ENCODE assay signal across 11 cellular contexts in the genomic region with DNA sequence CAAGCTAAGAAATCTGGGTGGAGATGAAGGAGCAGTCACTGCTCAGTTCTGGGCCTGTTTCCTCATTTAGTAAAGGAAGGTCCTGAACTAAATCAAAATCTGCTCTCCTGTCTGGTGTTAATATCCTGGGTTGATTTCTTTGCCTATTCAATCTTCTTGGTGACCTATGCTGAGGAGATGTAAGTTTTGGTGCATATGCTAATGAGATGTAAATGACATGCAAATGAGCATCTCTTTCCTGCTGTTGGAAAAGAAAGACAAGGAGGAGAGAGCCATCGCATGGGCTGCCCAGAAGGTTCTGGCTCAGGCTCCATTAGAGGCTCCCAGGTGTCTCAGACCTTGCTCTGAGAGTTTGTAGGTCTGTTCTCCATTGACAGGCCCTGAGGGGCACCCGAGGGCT. TPM values are rescaled to one million over a fixed set of nuclear protein-coding genes. Genes with fewer than 3 reads are reported as not detected.
A peak's percentile ranks its signal among the peaks of the same experiment; 100 is the strongest.
DNase-seq lines count a peak whose midpoint lies in the region; ATAC-seq, FAIRE-seq and TF ChIP-seq lines count a peak whose summit lies in the region.
"Had no signal": no experiment of that assay in that cellular context is flagged by ENCODE, and none has a peak within 500 bp of the region (broad histone marks: within the 10 kb centered on the region; RNA-seq: fewer than 3 reads in every experiment).

No MANE protein-coding gene starts in this region.

- H3K79me2 ChIP-seq in OCI-LY3 (ENCODE audit: low read length) (peaks cover 5% of the 10 kb centered on the region; the same call in 1 of the 2 replicates), H1 (ENCODE audit: control insufficient read depth in 1 of 2, insufficient read depth in 2 of 2, low read length in 2 of 2) (no peaks in the 10 kb centered on the region)

- POLR2A ChIA-PET in H1 (lab: Charles Lee; ENCODE audit: partially characterized antibody), result interaction anchor here (0.8 to 1.9 kb wide), 4 partner anchors 9 to 129 kb away, joined by 3 to 6 read pairs (median 4); no protein-coding TSS in a partner anchor

- peak overlapping the region in 4 of 12 donors; percentile 8 to 68 (median 18) for H3K4me3 ChIP-seq in heart left ventricle
- no peak overlapping the region for H3K4me3 ChIP-seq in right cardiac atrium (ENCODE audit: low read length)
- H3K4me3 ChIP-seq in OCI-LY3 (ENCODE audit: low read length), result peak overlapping the region; percentile 42
- H3K4me3 ChIP-seq in H1 (ENCODE audit: extremely low read depth in 1 of 4, insufficient read depth in 2 of 4, low read depth in 3 of 4, low read length in 4 of 4), result no peak overlapping the region
- H3K4me3 ChIP-seq in transverse colon, result peak overlapping the region in 1 of 4 donors; percentile 23
- H3K4me3 ChIP-seq: adrenal gland, HAP-1 had no signal

- no peak overlapping the region for H3K23ac ChIP-seq in H1 (ENCODE audit: insufficient read length)

- FAIRE-seq in H1 (lab: Jason Lieb, UNC), result no peak

- no peak overlapping the region for H2AFZ ChIP-seq in OCI-LY3 (ENCODE audit: low read depth, low read length)
- H2AFZ ChIP-seq in H1 (ENCODE audit: low read length), result no peak overlapping the region

- intact Hi-C loops in heart left ventricle (cut with DNase I), result loop anchor here in 1 of 10 donors (5.0 kb wide), 1 partner anchor 48 kb away; no protein-coding TSS in a partner anchor
- intact Hi-C loops in right cardiac atrium (cut with DNase I), result no loop called here
- intact Hi-C loops in transverse colon (cut with DNase I; ENCODE audit: low total_unique reads), result loop anchor here (10.0 kb wide), 1 partner anchor 49 kb away; no protein-coding TSS in a partner anchor

- H3K27ac ChIP-seq in heart left ventricle (peak overlapping the region in 10 of 12 donors; percentile 6 to 91 (median 32)), right cardiac atrium (ENCODE audit: low read length) (no peak overlapping the region), OCI-LY3 (ENCODE audit: low read length) (peak overlapping the region; percentile 23; the same call in 1 of the 2 replicates), H1 (ENCODE audit: low read depth, low read length) (no peak overlapping the region), transverse colon (peak overlapping the region; percentile 51 to 59 (median 56))

- no peak overlapping the region for H4K5ac ChIP-seq in H1 (ENCODE audit: insufficient read length, low read depth, low read length)

- TF ChIP-seq RAD21 in H1 (IDR thresholded peaks at IDR 0.05 in 1 of 2, conservative IDR thresholded peaks at IDR 0.05 in 1 of 2; ENCODE audit: low read depth in 2 of 2, low read length in 2 of 2), result no peak

- H4K20me1 ChIP-seq in OCI-LY3 (ENCODE audit: insufficient read depth, low read length) (no peaks in the 10 kb centered on the region), H1 (replicated peaks in 1 of 2; ENCODE audit: control insufficient read depth in 1 of 2, insufficient read depth in 2 of 2, low read length in 2 of 2) (no peaks in the 10 kb centered on the region)

- peak overlapping the region; percentile 31; the same call in 1 of the 2 replicates for H4K8ac ChIP-seq in H1 (ENCODE audit: extremely low read depth, insufficient read depth, low read length)

- H2BK5ac ChIP-seq in H1 (ENCODE audit: low read depth, low read length), result no peak overlapping the region

- H3K79me1 ChIP-seq in H1 (ENCODE audit: low read depth, low read length), result no peaks in the 10 kb centered on the region

- CTCF ChIA-PET in H1 (lab: Charles Lee; ENCODE audit: partially characterized antibody), result interaction anchor here (2.9 to 6.0 kb wide), 2 partner anchors 8 to 12 kb away, joined by 11 to 42 read pairs; no protein-coding TSS in a partner anchor

- peaks cover 0 to 8% (median 0%) of the 10 kb centered on the region in 9 donors for H3K27me3 ChIP-seq in heart left ventricle
- H3K27me3 ChIP-seq in right cardiac atrium (ENCODE audit: control insufficient read depth, insufficient read depth), result no peaks in the 10 kb centered on the region
- no peaks in the 10 kb centered on the region for H3K27me3 ChIP-seq in OCI-LY3 (ENCODE audit: low read depth, low read length)
- H3K27me3 ChIP-seq in H1 (replicated peaks in 1 of 4; ENCODE audit: control insufficient read depth in 3 of 4, extremely low read depth in 1 of 4, insufficient read depth in 3 of 4, low read length in 3 of 4), result no peaks in the 10 kb centered on the region
- peaks cover 9% of the 10 kb centered on the region for H3K27me3 ChIP-seq in transverse colon

- no peak overlapping the region for H2AK5ac ChIP-seq in H1 (ENCODE audit: low read depth, low read length)

- H3K4me1 ChIP-seq in heart left ventricle, result peaks cover 5 to 97% (median 46%) of the 10 kb centered on the region in 12 donors
- H3K4me1 ChIP-seq in right cardiac atrium (ENCODE audit: control insufficient read depth, insufficient read depth, low read length), result peaks cover 6% of the 10 kb centered on the region
- peaks cover 78% of the 10 kb centered on the region for H3K4me1 ChIP-seq in OCI-LY3 (ENCODE audit: low read length)
- peaks cover 5 to 22% (median 16%) of the 10 kb centered on the region in 4 experiments for H3K4me1 ChIP-seq in H1 (replicated peaks in 1 of 4; ENCODE audit: control insufficient read depth in 3 of 4, insufficient read depth in 4 of 4, low read length in 3 of 4)
- peaks cover 0 to 37% (median 11%) of the 10 kb centered on the region in 4 donors for H3K4me1 ChIP-seq in transverse colon

- 59 to 84% (median 83%) methylated on average over 2 of the region's 2 CpGs for WGBS in heart left ventricle, 4 donors
- WGBS in right cardiac atrium, result 79% methylated on average over 2 of the region's 2 CpGs
- 86% methylated on average over 1 of the region's 2 CpGs; no CpG with 5 or more reads in 1 of the 2 experiments for WGBS in H1 (ENCODE audit: extremely low coverage in 1 of 2, insufficient coverage in 1 of 2, insufficient read length in 1 of 2, insufficient replicate concordance in 2 of 2, low coverage in 1 of 2, low lambda C conversion rate in 2 of 2, missing lambda C conversion rate in 1 of 2), 2 experiments
- WGBS in transverse colon (ENCODE audit: low coverage in 1 of 2), 2 donors, result 72% methylated on average over 2 of the region's 2 CpGs; no CpG with 5 or more reads in 1 of the 2 donors

- in situ Hi-C loops in transverse colon (cut with MboI; ENCODE audit: low pct_ligation_motif_present in 1 of 4, low pct_unique_long_range_greater_than_20kb in 1 of 4, low sequenced_read_pairs in 3 of 4), result no loop called here

- no peak overlapping the region for H2BK120ac ChIP-seq in H1 (replicated peaks; ENCODE audit: low read depth, low read length)

- H3K9ac ChIP-seq in OCI-LY3 (ENCODE audit: low read length) (no peak overlapping the region), H1 (replicated peaks in 1 of 4; ENCODE audit: extremely low read depth in 1 of 4, low read depth in 3 of 4, low read length in 3 of 4) (no peak overlapping the region)

- no peak overlapping the region for H3K56ac ChIP-seq in H1 (replicated peaks; ENCODE audit: insufficient read length, low read depth, low read length)

- no peak overlapping the region; the same call in 1 of the 2 replicates for H3K18ac ChIP-seq in H1 (ENCODE audit: extremely low read depth, low read length)

- H2BK15ac ChIP-seq in H1 (ENCODE audit: low read length), result no peak overlapping the region

- H3K9me3 ChIP-seq in heart left ventricle (no peaks in the 10 kb centered on the region), right cardiac atrium (ENCODE audit: control insufficient read depth, low read length) (no peaks in the 10 kb centered on the region), OCI-LY3 (ENCODE audit: insufficient read depth, low read length) (no peaks in the 10 kb centered on the region), H1 (ENCODE audit: insufficient read depth in 2 of 2, low read depth in 1 of 2, low read length in 1 of 2) (no peaks in the 10 kb centered on the region), transverse colon (no peaks in the 10 kb centered on the region)
- H3K9me3 ChIP-seq: adrenal gland, HAP-1 had no signal

- H3K14ac ChIP-seq in H1 (ENCODE audit: insufficient read length), result no peak overlapping the region

- H3K23me2 ChIP-seq in H1 (ENCODE audit: low read depth, low read length), result no peaks in the 10 kb centered on the region

- H3K36me3 ChIP-seq in heart left ventricle (no peaks in the 10 kb centered on the region), OCI-LY3 (replicated peaks; ENCODE audit: low read depth, low read length) (peaks cover 8% of the 10 kb centered on the region), H1 (ENCODE audit: control insufficient read depth in 2 of 4, insufficient read depth in 4 of 4, low read length in 3 of 4) (no peaks in the 10 kb centered on the region), transverse colon (no peaks in the 10 kb centered on the region)
- H3K36me3 ChIP-seq: adrenal gland, HAP-1 had no signal

- H4K91ac ChIP-seq in H1 (replicated peaks; ENCODE audit: insufficient read length, low read length), result no peak overlapping the region

- DNase-seq in heart left ventricle (no peak), right cardiac atrium (no peak), H1 (ENCODE audit: low read depth in 1 of 2, low spot score in 2 of 2) (no peak), transverse colon (no peak), DMS153 treated with DMSO at 0.1 percent for 48 hours (lab: John Stamatoyannopoulos, UW; ENCODE audit: unreplicated experiment) (no peak), NCI-H2227 (lab: John Stamatoyannopoulos, UW; ENCODE audit: unreplicated experiment) (no peak)
- DNase-seq: stimulated activated CD4-positive, alpha-beta T cell treated with anti-CD3 and anti-CD28 coated beads, Interleukin-2, amount 100 ng/mL, for 24 hours had no signal

- H3K4ac ChIP-seq in H1 (replicated peaks; ENCODE audit: insufficient read length, low read depth, low read length), result no peak overlapping the region

- H3K4me2 ChIP-seq in OCI-LY3 (ENCODE audit: low read length), result peak overlapping the region; percentile 64
- no peak overlapping the region for H3K4me2 ChIP-seq in H1 (ENCODE audit: insufficient read depth in 1 of 2, low read depth in 2 of 2, low read length in 2 of 2)

- TF ChIP-seq CTCF in heart left ventricle (IDR thresholded peaks at IDR 0.05) (no peak), OCI-LY3 (IDR thresholded peaks at IDR 0.05; ENCODE audit: low read depth, low read length) (no peak), H1 (IDR thresholded peaks at IDR 0.05; ENCODE audit: control extremely low read depth in 1 of 3, insufficient read depth in 1 of 3, low read depth in 1 of 3, low read length in 3 of 3) (no peak), transverse colon (IDR thresholded peaks at IDR 0.05) (no peak)

- no peak overlapping the region for H2BK20ac ChIP-seq in H1 (ENCODE audit: low read length)

- TF ChIP-seq EP300 in H1 (IDR thresholded peaks at IDR 0.05; ENCODE audit: borderline replicate concordance in 1 of 2, low read depth in 2 of 2, low read length in 2 of 2) (no peak), transverse colon (IDR thresholded peaks at IDR 0.05; ENCODE audit: low read depth) (no peak)

- ATAC-seq in heart left ventricle (no peak), right cardiac atrium (no peak), HG03432 (IDR thresholded peaks at IDR 0.05; ENCODE audit: unreplicated experiment) (no peak)

- no peak overlapping the region for H2BK12ac ChIP-seq in H1 (ENCODE audit: low read depth, low read length)

- TF ChIP-seq POLR2A in heart left ventricle (IDR thresholded peaks at IDR 0.05), result no peak
- TF ChIP-seq POLR2A in H1 (IDR thresholded peaks at IDR 0.05; ENCODE audit: control extremely low read depth in 1 of 2, low read depth in 2 of 2, low read length in 2 of 2), result no peak
- TF ChIP-seq POLR2A in transverse colon (IDR thresholded peaks at IDR 0.05), result no peak

RNA-seq across cellular contexts. Expression of a gene that starts 3.3 kb away (rescaled TPM):
- total RNA-seq in heart left ventricle (10 to 100 TPM in 4 of 9 donors, 1 to 10 TPM in 5; 3.3 to 16.1 (median 6.4) TPM), right cardiac atrium (10 to 100 TPM in 1 of 4 donors, 1 to 10 TPM in 3; 5.7 to 11.4 (median 8.4) TPM), transverse colon (1 to 10 TPM in 3 of 4 donors, under 1 TPM in 1; 0.60 to 7.6 (median 5.9) TPM)
- polyA plus RNA-seq in heart left ventricle (1 to 10 TPM; 3.5 to 7.7 TPM), right cardiac atrium (4.6 TPM), H1 (2011; rRNA removed) (2.5 and 3.6 TPM in 2 replicates)
- total RNA-seq in H1 (2021; fragmentation: NEBNext Ultra II Directional; extraction: Animal tissue kit (Norgen Biotek cat#: 25700)), result 1.1 and 1.3 TPM in 2 replicates
- 2.1 TPM for polyA plus RNA-seq in H1 (2011; cell fraction: cytosol; rRNA removed)
- 2.9 TPM for polyA plus RNA-seq in H1 (2011; cell fraction: nucleus; rRNA removed)
- polyA plus RNA-seq in H1 (2012, experiment 1 of 2), result 0.54 to 1.8 TPM (median 1.5 TPM) in 4 replicates
- 1.7 TPM for polyA plus RNA-seq in H1 (2012, experiment 2 of 2)
- 1.4 TPM for polyA plus RNA-seq in H1 (2013, experiment 1 of 2)
- 1.4 TPM for polyA plus RNA-seq in H1 (2013, experiment 2 of 2)
- 1.3 and 3.8 TPM in 2 replicates for polyA minus RNA-seq in H1 (2011; rRNA and poly(A)+ RNA removed)
- polyA minus RNA-seq in H1 (2011; cell fraction: cytosol; rRNA and poly(A)+ RNA removed), result 2.5 TPM
- 4.5 TPM for polyA minus RNA-seq in H1 (2011; cell fraction: nucleus; rRNA and poly(A)+ RNA removed)

RNA-seq across cellular contexts. Expression of a gene that starts 3.4 kb away (rescaled TPM):
- 1 to 10 TPM in 8 of 9 donors, under 1 TPM in 1; 0.76 to 4.9 (median 1.2) TPM for total RNA-seq in heart left ventricle
- polyA plus RNA-seq in heart left ventricle, result 1 to 10 TPM; 1.8 to 2.6 TPM
- total RNA-seq in right cardiac atrium, result 1 to 10 TPM; 1.6 to 2.1 (median 1.9) TPM
- polyA plus RNA-seq in right cardiac atrium, result 2.7 TPM
- total RNA-seq in H1 (2021; fragmentation: NEBNext Ultra II Directional; extraction: Animal tissue kit (Norgen Biotek cat#: 25700)), result 0.73 and 1.4 TPM in 2 replicates
- 1.3 and 1.7 TPM in 2 replicates for polyA plus RNA-seq in H1 (2011; rRNA removed)
- 1.5 TPM for polyA plus RNA-seq in H1 (2011; cell fraction: cytosol; rRNA removed)
- 0.39 TPM for polyA plus RNA-seq in H1 (2011; cell fraction: nucleus; rRNA removed)
- 1.1 to 1.6 TPM (median 1.3 TPM) in 4 replicates for polyA plus RNA-seq in H1 (2012, experiment 1 of 2)
- 1.9 TPM for polyA plus RNA-seq in H1 (2012, experiment 2 of 2)
- 1.0 TPM for polyA plus RNA-seq in H1 (2013, experiment 1 of 2)
- polyA plus RNA-seq in H1 (2013, experiment 2 of 2), result 1.0 TPM
- polyA minus RNA-seq in H1 (2011; rRNA and poly(A)+ RNA removed), result 1.8 and 2.0 TPM in 2 replicates
- not detected for polyA minus RNA-seq in H1 (2011; cell fraction: cytosol; rRNA and poly(A)+ RNA removed)
- 1.00 TPM for polyA minus RNA-seq in H1 (2011; cell fraction: nucleus; rRNA and poly(A)+ RNA removed)
- 1 to 10 TPM in 1 of 4 donors, under 1 TPM in 1, not detected in 2; 0.68 to 4.0 TPM for total RNA-seq in transverse colon

RNA-seq across cellular contexts. Expression of a gene that starts 16.8 kb away (rescaled TPM):
- total RNA-seq in heart left ventricle, result 1 to 10 TPM in 2 of 9 donors, under 1 TPM in 7; 0.35 to 1.0 (median 0.66) TPM
- polyA plus RNA-seq in heart left ventricle, result 1 to 10 TPM in 1 of 2 donors, under 1 TPM in 1; 0.47 to 1.3 TPM
- total RNA-seq in right cardiac atrium, result under 1 TPM; 0.39 to 0.99 (median 0.62) TPM
- polyA plus RNA-seq in right cardiac atrium, result 1.1 TPM
- 0.34 and 0.73 TPM in 2 replicates for total RNA-seq in H1 (2021; fragmentation: NEBNext Ultra II Directional; extraction: Animal tissue kit (Norgen Biotek cat#: 25700))
- 0.45 and 1.2 TPM in 2 replicates for polyA plus RNA-seq in H1 (2011; rRNA removed)
- 0.49 TPM for polyA plus RNA-seq in H1 (2011; cell fraction: cytosol; rRNA removed)
- polyA plus RNA-seq in H1 (2011; cell fraction: nucleus; rRNA removed), result 1.3 TPM
- polyA plus RNA-seq in H1 (2012, experiment 1 of 2), result 0.32 to 0.56 TPM (median 0.43 TPM) in 4 replicates
- polyA plus RNA-seq in H1 (2012, experiment 2 of 2), result 0.88 TPM
- polyA plus RNA-seq in H1 (2013, experiment 1 of 2), result 0.57 TPM
- 0.61 TPM for polyA plus RNA-seq in H1 (2013, experiment 2 of 2)
- 0.39 and 0.73 TPM in 2 replicates for polyA minus RNA-seq in H1 (2011; rRNA and poly(A)+ RNA removed)
- 1.4 TPM for polyA minus RNA-seq in H1 (2011; cell fraction: cytosol; rRNA and poly(A)+ RNA removed)
- 1.8 TPM for polyA minus RNA-seq in H1 (2011; cell fraction: nucleus; rRNA and poly(A)+ RNA removed)
- not detected for total RNA-seq in transverse colon

Comparison
In these comparisons a context has a peak if more than half of its experiments do, and no peak if none do; other contexts are left out.
1. H3K27ac ChIP-seq: peak in heart left ventricle (10 of 12), OCI-LY3 (single experiment) and transverse colon (4 of 4); none in right cardiac atrium (single experiment) and H1 (single experiment).